ENCODE assay signal across 1 cellular context in the genomic region with DNA sequence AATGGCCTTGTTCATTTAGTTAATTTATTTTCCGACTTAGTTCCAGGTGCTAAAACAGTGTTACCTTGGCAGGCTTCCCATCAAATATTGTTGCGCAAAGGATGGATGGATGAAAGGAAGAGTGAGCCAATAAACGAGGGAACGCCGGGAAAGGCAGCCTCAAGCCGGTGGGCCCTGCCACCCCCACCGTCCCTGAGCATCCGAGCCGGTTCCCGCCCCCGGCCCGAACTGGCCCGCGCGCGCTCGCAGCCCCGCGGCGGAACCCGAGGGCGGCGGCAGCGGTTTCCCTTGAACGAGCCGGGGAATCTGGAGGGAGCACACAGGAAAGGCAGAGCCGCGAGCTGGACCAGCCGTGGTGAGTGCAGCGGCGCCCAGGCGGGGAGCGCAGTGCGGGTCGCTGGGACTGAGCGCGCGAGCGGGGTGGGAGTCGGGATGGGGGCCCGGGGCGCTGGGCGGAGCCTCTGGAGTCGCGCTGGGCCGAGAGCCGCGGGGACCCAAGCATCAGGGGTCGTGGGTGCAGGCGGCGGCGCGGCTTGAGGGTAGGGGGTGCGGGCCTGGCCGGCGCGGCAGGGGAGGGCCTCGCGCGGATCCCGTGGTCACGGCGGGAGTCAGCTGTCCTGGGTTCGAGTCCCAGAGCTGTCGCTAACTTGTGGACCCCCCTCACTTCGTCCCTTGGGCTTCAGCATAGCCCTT.
TF ChIP-seq lines count a peak whose summit lies in the region.

A gene with protein sequence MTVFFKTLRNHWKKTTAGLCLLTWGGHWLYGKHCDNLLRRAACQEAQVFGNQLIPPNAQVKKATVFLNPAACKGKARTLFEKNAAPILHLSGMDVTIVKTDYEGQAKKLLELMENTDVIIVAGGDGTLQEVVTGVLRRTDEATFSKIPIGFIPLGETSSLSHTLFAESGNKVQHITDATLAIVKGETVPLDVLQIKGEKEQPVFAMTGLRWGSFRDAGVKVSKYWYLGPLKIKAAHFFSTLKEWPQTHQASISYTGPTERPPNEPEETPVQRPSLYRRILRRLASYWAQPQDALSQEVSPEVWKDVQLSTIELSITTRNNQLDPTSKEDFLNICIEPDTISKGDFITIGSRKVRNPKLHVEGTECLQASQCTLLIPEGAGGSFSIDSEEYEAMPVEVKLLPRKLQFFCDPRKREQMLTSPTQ (plus strand): TSS at position 331 of the 693 bp plus-strand sequence. CDS start 4,057 bp downstream, outside the sequence.

TF ChIP-seq in K562, 482 proteins besides CTCF, POLR2A, EP300 and RAD21 (continued from another document):
- TF ChIP-seq, protein P1, sequence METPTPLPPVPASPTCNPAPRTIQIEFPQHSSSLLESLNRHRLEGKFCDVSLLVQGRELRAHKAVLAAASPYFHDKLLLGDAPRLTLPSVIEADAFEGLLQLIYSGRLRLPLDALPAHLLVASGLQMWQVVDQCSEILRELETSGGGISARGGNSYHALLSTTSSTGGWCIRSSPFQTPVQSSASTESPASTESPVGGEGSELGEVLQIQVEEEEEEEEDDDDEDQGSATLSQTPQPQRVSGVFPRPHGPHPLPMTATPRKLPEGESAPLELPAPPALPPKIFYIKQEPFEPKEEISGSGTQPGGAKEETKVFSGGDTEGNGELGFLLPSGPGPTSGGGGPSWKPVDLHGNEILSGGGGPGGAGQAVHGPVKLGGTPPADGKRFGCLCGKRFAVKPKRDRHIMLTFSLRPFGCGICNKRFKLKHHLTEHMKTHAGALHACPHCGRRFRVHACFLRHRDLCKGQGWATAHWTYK (CRISPR knock-in tag; IDR thresholded peaks at IDR 0.05), result peak; percentile 81; the same call in 1 of the 2 replicates
- peak; percentile 81 for TF ChIP-seq HMGN3 (IDR thresholded peaks at IDR 0.05; ENCODE audit: borderline replicate concordance, extremely low read depth, insufficient read length, low read depth, low read length)
- peak; percentile 87 for TF ChIP-seq SRSF7 (optimal IDR thresholded peaks at IDR 0.05; ENCODE audit: low read depth, low read length)
- TF ChIP-seq FOXA1 (IDR thresholded peaks at IDR 0.05; ENCODE audit: borderline replicate concordance), result no peak
- peak; percentile 76 for TF ChIP-seq KLF13 (tag; IDR thresholded peaks at IDR 0.05; ENCODE audit: borderline replicate concordance, low read depth)
- no peak for TF ChIP-seq HLTF (IDR thresholded peaks at IDR 0.05)
- TF ChIP-seq, protein P2, sequence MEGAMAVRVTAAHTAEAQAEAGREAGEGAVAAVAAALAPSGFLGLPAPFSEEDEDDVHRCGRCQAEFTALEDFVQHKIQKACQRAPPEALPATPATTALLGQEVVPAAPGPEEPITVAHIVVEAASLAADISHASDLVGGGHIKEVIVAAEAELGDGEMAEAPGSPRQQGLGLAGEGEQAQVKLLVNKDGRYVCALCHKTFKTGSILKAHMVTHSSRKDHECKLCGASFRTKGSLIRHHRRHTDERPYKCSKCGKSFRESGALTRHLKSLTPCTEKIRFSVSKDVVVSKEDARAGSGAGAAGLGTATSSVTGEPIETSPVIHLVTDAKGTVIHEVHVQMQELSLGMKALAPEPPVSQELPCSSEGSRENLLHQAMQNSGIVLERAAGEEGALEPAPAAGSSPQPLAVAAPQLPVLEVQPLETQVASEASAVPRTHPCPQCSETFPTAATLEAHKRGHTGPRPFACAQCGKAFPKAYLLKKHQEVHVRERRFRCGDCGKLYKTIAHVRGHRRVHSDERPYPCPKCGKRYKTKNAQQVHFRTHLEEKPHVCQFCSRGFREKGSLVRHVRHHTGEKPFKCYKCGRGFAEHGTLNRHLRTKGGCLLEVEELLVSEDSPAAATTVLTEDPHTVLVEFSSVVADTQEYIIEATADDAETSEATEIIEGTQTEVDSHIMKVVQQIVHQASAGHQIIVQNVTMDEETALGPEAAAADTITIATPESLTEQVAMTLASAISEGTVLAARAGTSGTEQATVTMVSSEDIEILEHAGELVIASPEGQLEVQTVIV (CRISPR knock-in tag; IDR thresholded peaks at IDR 0.05; ENCODE audit: borderline replicate concordance), result no peak
- TF ChIP-seq HNRNPUL1 (IDR thresholded peaks at IDR 0.05; ENCODE audit: low read length), result no peak
- no peak for TF ChIP-seq ZNF707 (CRISPR knock-in tag; conservative IDR thresholded peaks at IDR 0.05)
- no peak for TF ChIP-seq ASH1L (IDR thresholded peaks at IDR 0.05; ENCODE audit: borderline replicate concordance, low read depth, partially characterized antibody)
- TF ChIP-seq, protein P3, sequence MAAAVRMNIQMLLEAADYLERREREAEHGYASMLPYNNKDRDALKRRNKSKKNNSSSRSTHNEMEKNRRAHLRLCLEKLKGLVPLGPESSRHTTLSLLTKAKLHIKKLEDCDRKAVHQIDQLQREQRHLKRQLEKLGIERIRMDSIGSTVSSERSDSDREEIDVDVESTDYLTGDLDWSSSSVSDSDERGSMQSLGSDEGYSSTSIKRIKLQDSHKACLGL (CRISPR knock-in tag; IDR thresholded peaks at IDR 0.05; ENCODE audit: borderline replicate concordance, poor library complexity, severe bottlenecking), result no peak
- TF ChIP-seq MTA3 (IDR thresholded peaks at IDR 0.05; ENCODE audit: borderline replicate concordance), result peak; percentile 86
- TF ChIP-seq ZNF695 (CRISPR knock-in tag; IDR thresholded peaks at IDR 0.05), result 0 out of 2 replicates have a peak, but pooled peaks have one; percentile 61
- TF ChIP-seq ZNF408 (CRISPR knock-in tag; IDR thresholded peaks at IDR 0.05; ENCODE audit: low read depth), result no peak
- no peak for TF ChIP-seq ZNF311 (CRISPR knock-in tag; IDR thresholded peaks at IDR 0.05)
- TF ChIP-seq ZNF143 (CRISPR knock-in tag; IDR thresholded peaks at IDR 0.05), result 0 out of 2 replicates have a peak, but pooled peaks have one; percentile 52
- peak; percentile 98 for TF ChIP-seq CBX1 (IDR thresholded peaks at IDR 0.05; ENCODE audit: low read depth)
- TF ChIP-seq ZNF174 (CRISPR knock-in tag; IDR thresholded peaks at IDR 0.05), result no peak
- TF ChIP-seq, protein P4, sequence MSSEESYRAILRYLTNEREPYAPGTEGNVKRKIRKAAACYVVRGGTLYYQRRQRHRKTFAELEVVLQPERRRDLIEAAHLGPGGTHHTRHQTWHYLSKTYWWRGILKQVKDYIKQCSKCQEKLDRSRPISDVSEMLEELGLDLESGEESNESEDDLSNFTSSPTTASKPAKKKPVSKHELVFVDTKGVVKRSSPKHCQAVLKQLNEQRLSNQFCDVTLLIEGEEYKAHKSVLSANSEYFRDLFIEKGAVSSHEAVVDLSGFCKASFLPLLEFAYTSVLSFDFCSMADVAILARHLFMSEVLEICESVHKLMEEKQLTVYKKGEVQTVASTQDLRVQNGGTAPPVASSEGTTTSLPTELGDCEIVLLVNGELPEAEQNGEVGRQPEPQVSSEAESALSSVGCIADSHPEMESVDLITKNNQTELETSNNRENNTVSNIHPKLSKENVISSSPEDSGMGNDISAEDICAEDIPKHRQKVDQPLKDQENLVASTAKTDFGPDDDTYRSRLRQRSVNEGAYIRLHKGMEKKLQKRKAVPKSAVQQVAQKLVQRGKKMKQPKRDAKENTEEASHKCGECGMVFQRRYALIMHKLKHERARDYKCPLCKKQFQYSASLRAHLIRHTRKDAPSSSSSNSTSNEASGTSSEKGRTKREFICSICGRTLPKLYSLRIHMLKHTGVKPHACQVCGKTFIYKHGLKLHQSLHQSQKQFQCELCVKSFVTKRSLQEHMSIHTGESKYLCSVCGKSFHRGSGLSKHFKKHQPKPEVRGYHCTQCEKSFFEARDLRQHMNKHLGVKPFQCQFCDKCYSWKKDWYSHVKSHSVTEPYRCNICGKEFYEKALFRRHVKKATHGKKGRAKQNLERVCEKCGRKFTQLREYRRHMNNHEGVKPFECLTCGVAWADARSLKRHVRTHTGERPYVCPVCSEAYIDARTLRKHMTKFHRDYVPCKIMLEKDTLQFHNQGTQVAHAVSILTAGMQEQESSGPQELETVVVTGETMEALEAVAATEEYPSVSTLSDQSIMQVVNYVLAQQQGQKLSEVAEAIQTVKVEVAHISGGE (CRISPR knock-in tag; IDR thresholded peaks at IDR 0.05), result peak; percentile 97 to 100 (median 99)
- TF ChIP-seq, protein P5, sequence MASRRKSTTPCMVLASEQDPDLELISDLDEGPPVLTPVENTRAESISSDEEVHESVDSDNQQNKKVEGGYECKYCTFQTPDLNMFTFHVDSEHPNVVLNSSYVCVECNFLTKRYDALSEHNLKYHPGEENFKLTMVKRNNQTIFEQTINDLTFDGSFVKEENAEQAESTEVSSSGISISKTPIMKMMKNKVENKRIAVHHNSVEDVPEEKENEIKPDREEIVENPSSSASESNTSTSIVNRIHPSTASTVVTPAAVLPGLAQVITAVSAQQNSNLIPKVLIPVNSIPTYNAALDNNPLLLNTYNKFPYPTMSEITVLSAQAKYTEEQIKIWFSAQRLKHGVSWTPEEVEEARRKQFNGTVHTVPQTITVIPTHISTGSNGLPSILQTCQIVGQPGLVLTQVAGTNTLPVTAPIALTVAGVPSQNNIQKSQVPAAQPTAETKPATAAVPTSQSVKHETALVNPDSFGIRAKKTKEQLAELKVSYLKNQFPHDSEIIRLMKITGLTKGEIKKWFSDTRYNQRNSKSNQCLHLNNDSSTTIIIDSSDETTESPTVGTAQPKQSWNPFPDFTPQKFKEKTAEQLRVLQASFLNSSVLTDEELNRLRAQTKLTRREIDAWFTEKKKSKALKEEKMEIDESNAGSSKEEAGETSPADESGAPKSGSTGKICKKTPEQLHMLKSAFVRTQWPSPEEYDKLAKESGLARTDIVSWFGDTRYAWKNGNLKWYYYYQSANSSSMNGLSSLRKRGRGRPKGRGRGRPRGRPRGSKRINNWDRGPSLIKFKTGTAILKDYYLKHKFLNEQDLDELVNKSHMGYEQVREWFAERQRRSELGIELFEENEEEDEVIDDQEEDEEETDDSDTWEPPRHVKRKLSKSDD (conservative IDR thresholded peaks at IDR 0.05; ENCODE audit: low read length), result peak; percentile 73; the same call in 1 of the 2 replicates
- TF ChIP-seq, protein P6, sequence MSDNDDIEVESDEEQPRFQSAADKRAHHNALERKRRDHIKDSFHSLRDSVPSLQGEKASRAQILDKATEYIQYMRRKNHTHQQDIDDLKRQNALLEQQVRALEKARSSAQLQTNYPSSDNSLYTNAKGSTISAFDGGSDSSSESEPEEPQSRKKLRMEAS (CRISPR knock-in tag; IDR thresholded peaks at IDR 0.05), result peak; percentile 86
- TF ChIP-seq CREB1 (IDR thresholded peaks at IDR 0.05), result peak; percentile 71; the same call in 1 of the 2 replicates
- peak; percentile 54; the same call in 1 of the 2 replicates for TF ChIP-seq CREB1 (CRISPR knock-in tag; IDR thresholded peaks at IDR 0.05)
- 0 out of 2 replicates have a peak, but pooled peaks have one; percentile 23 for TF ChIP-seq TCF7 (IDR thresholded peaks at IDR 0.05; ENCODE audit: borderline replicate concordance)
- TF ChIP-seq, protein P7, sequence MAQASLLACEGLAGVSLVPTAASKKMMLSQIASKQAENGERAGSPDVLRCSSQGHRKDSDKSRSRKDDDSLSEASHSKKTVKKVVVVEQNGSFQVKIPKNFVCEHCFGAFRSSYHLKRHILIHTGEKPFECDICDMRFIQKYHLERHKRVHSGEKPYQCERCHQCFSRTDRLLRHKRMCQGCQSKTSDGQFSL (CRISPR knock-in tag; IDR thresholded peaks at IDR 0.05), result peak; percentile 92
- TF ChIP-seq, protein P7 (tag; IDR thresholded peaks at IDR 0.05), result peak in 1 of 2 experiments; percentile 51; a peak in 1 of 4 replicates
- TF ChIP-seq CBFA2T3 (IDR thresholded peaks at IDR 0.05), result peak; percentile 16; the same call in 1 of the 2 replicates
- TF ChIP-seq GATAD2A (IDR thresholded peaks at IDR 0.05), result peak; percentile 79; the same call in 1 of the 2 replicates
- no peak for TF ChIP-seq MEF2D (tag; conservative IDR thresholded peaks at IDR 0.05; ENCODE audit: low read depth)
